Comparison of ENCODE assay signal across 1 cellular context in the genomic region with DNA sequence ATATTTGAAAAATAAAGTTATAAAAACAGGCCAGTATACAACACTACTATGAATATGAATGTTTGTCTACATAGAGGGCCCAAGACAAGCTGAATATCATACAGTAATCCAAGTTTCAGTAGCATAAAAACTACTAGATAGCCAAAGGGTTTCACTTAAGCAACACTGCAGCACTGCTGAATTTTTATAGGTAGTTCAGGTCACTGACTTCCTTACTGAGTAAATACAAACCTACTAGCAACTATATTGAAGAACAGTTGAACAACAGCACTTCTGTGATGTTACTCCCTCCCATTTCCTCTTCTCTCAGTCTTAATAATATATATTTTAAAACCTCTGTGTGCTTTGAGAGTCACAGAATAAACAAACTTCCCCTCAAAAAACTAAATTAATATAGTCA.
TF ChIP-seq lines count a peak whose summit lies in the region.

No MANE protein-coding gene starts in this region.

TF ChIP-seq in GM12878, 131 proteins besides CTCF, POLR2A, EP300 and RAD21 (continued from another document):
- TF ChIP-seq SKIL (IDR thresholded peaks at IDR 0.05; ENCODE audit: low read depth, poor library complexity, severe bottlenecking) (no peak), CREM (IDR thresholded peaks at IDR 0.05; ENCODE audit: low read depth) (no peak), MTA3 (IDR thresholded peaks at IDR 0.05; ENCODE audit: borderline replicate concordance, low read length) (no peak), TCF7 (IDR thresholded peaks at IDR 0.05; ENCODE audit: borderline replicate concordance) (no peak), MXI1 (IDR thresholded peaks at IDR 0.05; ENCODE audit: low read depth, low read length) (no peak), GABPA (IDR thresholded peaks at IDR 0.05; ENCODE audit: low read depth) (no peak), ZNF274 (IDR thresholded peaks at IDR 0.05; ENCODE audit: insufficient read depth, insufficient read length) (no peak)
